Comparison of ENCODE assay signal across 1 cellular context in genomic region chr6:134422426-134423231, GRCh38.
A peak's percentile ranks its signal among the peaks of the same experiment; 100 is the strongest.
TF ChIP-seq lines count a peak whose summit lies in the region.

No MANE protein-coding gene starts in this region.

TF ChIP-seq in SK-N-SH, 30 proteins besides CTCF, POLR2A, EP300 and RAD21 (continued from another document):
- TF ChIP-seq, protein P1, sequence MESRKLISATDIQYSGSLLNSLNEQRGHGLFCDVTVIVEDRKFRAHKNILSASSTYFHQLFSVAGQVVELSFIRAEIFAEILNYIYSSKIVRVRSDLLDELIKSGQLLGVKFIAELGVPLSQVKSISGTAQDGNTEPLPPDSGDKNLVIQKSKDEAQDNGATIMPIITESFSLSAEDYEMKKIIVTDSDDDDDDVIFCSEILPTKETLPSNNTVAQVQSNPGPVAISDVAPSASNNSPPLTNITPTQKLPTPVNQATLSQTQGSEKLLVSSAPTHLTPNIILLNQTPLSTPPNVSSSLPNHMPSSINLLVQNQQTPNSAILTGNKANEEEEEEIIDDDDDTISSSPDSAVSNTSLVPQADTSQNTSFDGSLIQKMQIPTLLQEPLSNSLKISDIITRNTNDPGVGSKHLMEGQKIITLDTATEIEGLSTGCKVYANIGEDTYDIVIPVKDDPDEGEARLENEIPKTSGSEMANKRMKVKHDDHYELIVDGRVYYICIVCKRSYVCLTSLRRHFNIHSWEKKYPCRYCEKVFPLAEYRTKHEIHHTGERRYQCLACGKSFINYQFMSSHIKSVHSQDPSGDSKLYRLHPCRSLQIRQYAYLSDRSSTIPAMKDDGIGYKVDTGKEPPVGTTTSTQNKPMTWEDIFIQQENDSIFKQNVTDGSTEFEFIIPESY (IDR thresholded peaks at IDR 0.05; ENCODE audit: borderline replicate concordance, low read depth), result 0 out of 2 replicates have a peak, but pooled peaks have one; percentile 34
- TF ChIP-seq TEAD4 (IDR thresholded peaks at IDR 0.05; ENCODE audit: borderline replicate concordance, insufficient read depth), result peak; percentile 92
- peak; percentile 60; the same call in 1 of the 2 replicates for TF ChIP-seq POLR2AphosphoS5 (IDR thresholded peaks at IDR 0.05; ENCODE audit: low read depth, low read length)
- TF ChIP-seq FOSL2 (IDR thresholded peaks at IDR 0.05; ENCODE audit: borderline replicate concordance, low read depth), result peak; percentile 95
- TF ChIP-seq MXI1 (IDR thresholded peaks at IDR 0.05; ENCODE audit: low read depth, low read length), result no peak
TF ChIP-seq in SK-N-SH: peak in this region for 14.
